In the genomic region with DNA sequence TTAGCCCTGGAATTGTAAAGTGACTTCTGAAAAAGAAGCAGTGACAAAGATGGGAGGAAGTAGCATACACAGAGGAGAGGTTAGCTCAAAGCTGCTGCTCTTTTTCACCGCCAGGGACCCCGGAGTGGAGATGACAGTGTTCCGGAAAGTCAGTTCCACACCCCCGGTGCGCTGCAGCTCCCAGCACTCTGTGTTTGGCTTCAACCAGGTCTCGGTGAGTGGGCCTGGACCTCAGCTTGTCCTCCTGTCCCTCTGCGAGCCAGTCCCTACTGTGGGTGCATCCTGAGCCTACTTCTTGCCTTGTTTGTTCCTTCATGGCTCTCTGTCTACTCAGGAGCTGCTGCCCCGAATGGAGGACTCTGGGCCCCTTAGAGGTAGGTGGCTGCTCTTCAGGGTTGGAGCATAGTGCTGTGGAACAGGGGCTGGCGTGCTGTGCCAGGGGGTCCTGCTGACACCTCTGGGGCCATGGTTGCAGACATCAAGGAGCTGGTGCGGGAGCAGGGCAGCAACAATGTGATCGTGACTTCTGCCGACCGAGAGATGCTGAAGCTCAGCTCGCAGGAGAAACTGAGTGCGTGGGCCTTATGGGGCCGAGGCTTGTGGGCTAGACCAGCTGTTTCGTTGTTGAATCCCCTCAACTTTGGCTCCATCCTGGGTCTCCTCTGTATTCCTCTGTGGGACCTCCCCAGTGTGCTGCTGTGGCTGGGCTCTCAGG, we compare ENCODE assay signal across 11 cellular contexts. TPM values are rescaled to one million over a fixed set of nuclear protein-coding genes. Genes with fewer than 3 reads are reported as not detected.
DNase-seq lines count a peak whose midpoint lies in the region; ATAC-seq, FAIRE-seq and TF ChIP-seq lines count a peak whose summit lies in the region.
"Had no signal": no experiment of that assay in that cellular context is flagged by ENCODE, and none has a peak within 500 bp of the region (broad histone marks: within the 10 kb centered on the region; RNA-seq: fewer than 3 reads in every experiment).

No MANE protein-coding gene starts in this region.

- no peaks in the 10 kb centered on the region for H3K27me3 ChIP-seq in NT2/D1 (ENCODE audit: insufficient read depth, insufficient read length)
- H3K27me3 ChIP-seq in dorsolateral prefrontal cortex: no peaks in the 10 kb centered on the region

- intact Hi-C loops in dorsolateral prefrontal cortex (cut with DNase I): loop anchor here (5.0 kb wide), 2 partner anchors 35 to 650 kb away; a partner anchor contains a TSS

- H3K36me3 ChIP-seq in NT2/D1 (ENCODE audit: insufficient read depth, insufficient read length, low read length): peaks cover 72% of the 10 kb centered on the region

- peak overlapping the region; percentile 84 for H3K4me3 Mint-ChIP-seq in osteocyte (ENCODE audit: unreplicated experiment)

- H3K27ac Mint-ChIP-seq in osteocyte (ENCODE audit: unreplicated experiment): peak overlapping the region; percentile 75

- peaks cover 15% of the 10 kb centered on the region for H3K4me1 Mint-ChIP-seq in osteocyte (ENCODE audit: unreplicated experiment)

- peaks cover 28% of the 10 kb centered on the region for H3K4me1 ChIP-seq in NT2/D1 (ENCODE audit: insufficient read depth, insufficient read length)

- H3K4me3 ChIP-seq in GM08714 (ENCODE audit: low read length): peak overlapping the region; percentile 76; the same call in 1 of the 2 replicates
- no peak overlapping the region for H3K4me3 ChIP-seq in NT2/D1 (ENCODE audit: insufficient read length, low read depth)
- peak overlapping the region in 31 of 59 donors; percentile 76 to 100 (median 98) for H3K4me3 ChIP-seq in dorsolateral prefrontal cortex

- no peak for FAIRE-seq in D721Med (lab: Jason Lieb, UNC)
- FAIRE-seq: GM18507 had no signal

- peaks cover 18% of the 10 kb centered on the region for H3K36me3 Mint-ChIP-seq in osteocyte (ENCODE audit: unreplicated experiment)

- H3K9me3 Mint-ChIP-seq in osteocyte (ENCODE audit: unreplicated experiment): no peaks in the 10 kb centered on the region

- peak overlapping the region; percentile 98 for H3K9ac ChIP-seq in NT2/D1 (ENCODE audit: insufficient read length, low read depth)

- DNase-seq in NT2/D1 (ENCODE audit: low read depth, low spot score) (no peak), dorsolateral prefrontal cortex (no peak), osteocyte (ENCODE audit: extremely low spot score, unreplicated experiment) (no peak), NCI-H1105 treated with DMSO at 0.1 percent for 48 hours (lab: John Stamatoyannopoulos, UW) (no peak), HPDE6-E6E7 (ENCODE audit: extremely low spot score) (no peak), D721Med (ENCODE audit: insufficient read length, low spot score) (no peak)
- DNase-seq: NCI-H146 had no signal

- no peak overlapping the region for H3K27ac ChIP-seq in dorsolateral prefrontal cortex

- TF ChIP-seq CTCF in dorsolateral prefrontal cortex (IDR thresholded peaks at IDR 0.05 in 54 of 56, conservative IDR thresholded peaks at IDR 0.05 in 2 of 56; ENCODE audit: low read depth in 1 of 56, partially characterized antibody in 56 of 56) (no peak), osteocyte (IDR thresholded peaks at IDR 0.05) (no peak), D721Med (IDR thresholded peaks at IDR 0.05; ENCODE audit: insufficient read depth, missing control alignments) (no peak)

- no peaks in the 10 kb centered on the region for H3K27me3 Mint-ChIP-seq in osteocyte (ENCODE audit: unreplicated experiment)

- no peaks in the 10 kb centered on the region for H3K9me3 ChIP-seq in NT2/D1 (ENCODE audit: insufficient read depth, low read length)

- ATAC-seq in HG02759 (IDR thresholded peaks at IDR 0.05; ENCODE audit: unreplicated experiment): no peak
- ATAC-seq: right cardiac atrium had no signal

RNA-seq across cellular contexts. Expression of a gene that starts 1.7 kb away (rescaled TPM):
- total RNA-seq in dorsolateral prefrontal cortex: 10 to 100 TPM; 25.1 to 44.9 (median 31.2) TPM
- 47.7 and 49.8 TPM in 2 replicates for total RNA-seq in osteocyte

RNA-seq across cellular contexts. Expression of a gene that starts 3.3 kb away (rescaled TPM):
- total RNA-seq in dorsolateral prefrontal cortex (100 to 1,000 TPM in 4 of 120 experiments, 10 to 100 TPM in 116; 30.9 to 133 (median 57.4) TPM), osteocyte (43.5 and 44.7 TPM in 2 replicates)

RNA-seq across cellular contexts. Expression of a gene that starts 20.6 kb away (rescaled TPM):
- total RNA-seq in dorsolateral prefrontal cortex: 10 to 100 TPM in 119 of 120 experiments, 1 to 10 TPM in 1; 8.6 to 68.2 (median 26.7) TPM
- total RNA-seq in osteocyte: 31.2 and 34.7 TPM in 2 replicates

RNA-seq across cellular contexts. Expression of a gene that starts 21.7 kb away (rescaled TPM):
- 10 to 100 TPM in 3 of 120 experiments, 1 to 10 TPM in 114, under 1 TPM in 3; 0.74 to 10.5 (median 4.1) TPM for total RNA-seq in dorsolateral prefrontal cortex
- total RNA-seq in osteocyte: not detected in 2 replicates

RNA-seq across cellular contexts. Expression of a gene that starts 41.4 kb away (rescaled TPM):
- total RNA-seq in dorsolateral prefrontal cortex: 10 to 100 TPM; 17.3 to 49.0 (median 28.4) TPM
- total RNA-seq in osteocyte: 39.7 and 42.6 TPM in 2 replicates
